Comparison of ENCODE assay signal across 10 cellular contexts in the genomic region with DNA sequence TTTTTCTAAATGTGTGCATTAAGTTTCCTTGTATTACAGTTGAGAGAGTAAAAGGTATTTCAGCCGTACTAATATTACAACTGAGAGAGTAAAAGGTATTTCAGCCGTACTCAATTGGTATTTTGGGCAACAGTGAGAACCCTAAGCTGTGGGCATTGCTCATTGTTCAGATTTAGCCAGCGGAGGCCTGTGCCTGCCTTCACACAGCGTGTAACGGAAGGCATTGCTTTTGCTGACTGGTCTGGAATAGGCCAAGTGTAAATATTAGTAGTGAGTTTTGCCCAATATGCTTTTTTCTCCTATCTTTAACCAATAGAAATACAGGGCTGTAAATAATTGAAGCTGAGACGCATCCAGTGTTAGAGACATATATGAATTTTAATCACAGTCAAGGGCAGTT.
A peak's percentile ranks its signal among the peaks of the same experiment; 100 is the strongest.
DNase-seq lines count a peak whose midpoint lies in the region; ATAC-seq and TF ChIP-seq lines count a peak whose summit lies in the region.
"Had no signal": no experiment of that assay in that cellular context is flagged by ENCODE, and none has a peak within 500 bp of the region (broad histone marks: within the 10 kb centered on the region; RNA-seq: fewer than 3 reads in every experiment).

No MANE protein-coding gene starts in this region.

- in situ Hi-C loops in G401 (cut with HindIII; ENCODE audit: low sequenced_read_pairs) = no loop called here

- H3K9ac ChIP-seq in MM.1S (ENCODE audit: low read length) (no peak overlapping the region), skeletal muscle tissue (ENCODE audit: low read depth in 1 of 3, low read length in 3 of 3) (peak overlapping the region in 1 of 3 donors; percentile 28)

- H3K9me2 ChIP-seq in MM.1S (replicated peaks; ENCODE audit: insufficient read depth, low read length) = no peaks in the 10 kb centered on the region

- peak overlapping the region; percentile 26; the same call in 1 of the 2 replicates for H3K4me2 ChIP-seq in MM.1S (ENCODE audit: low read depth, low read length)

- H3K4me3 ChIP-seq in MM.1S (ENCODE audit: low read length) (no peak overlapping the region), skeletal muscle tissue (ENCODE audit: low read length in 3 of 3) (no peak overlapping the region)

- H3K27me3 ChIP-seq in MM.1S (replicated peaks; ENCODE audit: insufficient read depth, low read length) (no peaks in the 10 kb centered on the region), skeletal muscle tissue (ENCODE audit: control insufficient read depth in 3 of 3, insufficient read depth in 3 of 3, low read length in 3 of 3) (no peaks in the 10 kb centered on the region)

- no peak overlapping the region for H2AFZ ChIP-seq in MM.1S (ENCODE audit: low read length)

- H3K9me3 ChIP-seq in MM.1S (replicated peaks; ENCODE audit: insufficient read depth, low read length) (no peaks in the 10 kb centered on the region), skeletal muscle tissue (ENCODE audit: control insufficient read depth in 3 of 3, low read length in 3 of 3) (no peaks in the 10 kb centered on the region)

- H3K4me1 ChIP-seq in MM.1S (ENCODE audit: low read length) = peaks cover 56% of the 10 kb centered on the region
- peaks cover 35 to 49% (median 39%) of the 10 kb centered on the region in 3 donors for H3K4me1 ChIP-seq in skeletal muscle tissue (ENCODE audit: control insufficient read depth in 3 of 3, insufficient read depth in 3 of 3, low read length in 3 of 3)

- no peak for TF ChIP-seq CTCF in MM.1S (IDR thresholded peaks at IDR 0.05; ENCODE audit: low read length)

- H3K79me2 ChIP-seq in MM.1S (ENCODE audit: low read length) = peaks cover 100% of the 10 kb centered on the region

- intact Hi-C loops in Right ventricle myocardium superior (cut with DNase I) = no loop called here

- H4K20me1 ChIP-seq in MM.1S (ENCODE audit: insufficient read depth, low read length) = no peaks in the 10 kb centered on the region

- ATAC-seq in Right ventricle myocardium superior (ENCODE audit: poor library complexity) (peak; percentile 66), GM21381 (IDR thresholded peaks at IDR 0.05; ENCODE audit: unreplicated experiment) (no peak)

- DNase-seq in G401 (ENCODE audit: low spot score) = peak; percentile 60
- no peak for DNase-seq in MM.1S
- DNase-seq in Right ventricle myocardium superior = no peak
- no peak for DNase-seq in SW 1271 (lab: John Stamatoyannopoulos, UW)
- DNase-seq in NCI-H2196 (lab: John Stamatoyannopoulos, UW; ENCODE audit: unreplicated experiment) = no peak
- DNase-seq: activated CD8-positive, alpha-beta memory T cell treated with anti-CD3 and anti-CD28 coated beads for 24 hours; Calu3; IMR-90 had no signal

- H3F3A ChIP-seq in MM.1S (ENCODE audit: insufficient read depth, low read length) = peaks cover 17% of the 10 kb centered on the region

- H3K27ac ChIP-seq in MM.1S (ENCODE audit: low read length) (peak overlapping the region; percentile 19; the same call in 1 of the 2 replicates), skeletal muscle tissue (ENCODE audit: low read depth, low read length) (peak overlapping the region; percentile 10)

- H3K36me3 ChIP-seq in MM.1S (replicated peaks; ENCODE audit: insufficient read depth, low read length) (no peaks in the 10 kb centered on the region), skeletal muscle tissue (ENCODE audit: control insufficient read depth in 3 of 3, insufficient read depth in 3 of 3, low read length in 3 of 3) (no peaks in the 10 kb centered on the region)
